Comparison of ENCODE assay signal across 8 cellular contexts in genomic region chr22:29536411-29536810, GRCh38. TPM values are rescaled to one million over a fixed set of nuclear protein-coding genes. Genes with fewer than 3 reads are reported as not detected.
"Had no signal": no experiment of that assay in that cellular context is flagged by ENCODE, and none has a peak within 500 bp of the region (broad histone marks: within the 10 kb centered on the region; RNA-seq: fewer than 3 reads in every experiment).

No MANE protein-coding gene starts in this region.

- H3K4me3 ChIP-seq: GM23338 had no signal

- H3K27ac ChIP-seq: HL-60 had no signal

- FAIRE-seq: H1, H54, HepG2 had no signal

- DNase-seq: H9, HCEC 1CT had no signal

- H2AFZ ChIP-seq: GM23338 had no signal

- H3K4me2 ChIP-seq: GM23338 had no signal

RNA-seq across cellular contexts. Expression of gene NEFH, which starts 56.4 kb away (rescaled TPM):
- total RNA-seq: HepG2, HT1080 had no signal
- polyA plus RNA-seq: HepG2 had no signal
